ENCODE assay signal across 29 cellular contexts in the genomic region with DNA sequence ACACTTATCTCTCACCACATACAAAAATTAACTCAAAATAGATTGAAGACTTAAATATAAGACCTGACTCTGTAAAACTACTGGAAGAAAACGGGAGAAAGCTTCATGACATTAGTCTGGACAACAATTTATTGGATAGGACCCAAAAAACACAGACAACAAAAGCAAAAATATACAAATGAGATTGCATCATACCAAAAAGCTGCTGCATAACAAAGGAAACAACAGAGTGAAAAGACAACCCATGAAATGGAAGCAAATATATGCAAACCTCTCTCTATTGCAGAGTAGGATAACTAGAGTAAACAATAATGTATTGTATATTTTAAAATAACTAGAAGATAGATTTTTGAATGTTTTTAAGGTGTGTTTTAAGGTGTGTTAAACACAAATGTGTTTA. TPM values are rescaled to one million over a fixed set of nuclear protein-coding genes. Genes with fewer than 3 reads are reported as not detected.
DNase-seq lines count a peak whose midpoint lies in the region; ATAC-seq, FAIRE-seq and TF ChIP-seq lines count a peak whose summit lies in the region.
"Had no signal": no experiment of that assay in that cellular context is flagged by ENCODE, and none has a peak within 500 bp of the region (broad histone marks: within the 10 kb centered on the region; RNA-seq: fewer than 3 reads in every experiment).

No MANE protein-coding gene starts in this region.

- H3K79me1 ChIP-seq in IMR-90 (ENCODE audit: low read depth in 1 of 2, low read length in 2 of 2), result no peaks in the 10 kb centered on the region
- H3K79me1 ChIP-seq in H1 (ENCODE audit: low read depth, low read length), result no peaks in the 10 kb centered on the region

- H3K27ac Mint-ChIP-seq in GM23338, result peak overlapping the region; percentile 51
- H3K27ac Mint-ChIP-seq: CD14-positive monocyte; CD4-positive, alpha-beta memory T cell; CD4-positive, CD25-positive, alpha-beta regulatory T cell; CD8-positive, alpha-beta memory T cell had no signal

- TF ChIP-seq CTCF in GM23338 (conservative IDR thresholded peaks at IDR 0.05; ENCODE audit: low read depth in 2 of 2) (no peak), IMR-90 (conservative IDR thresholded peaks at IDR 0.05; ENCODE audit: low read depth, low read length) (no peak), H1 (IDR thresholded peaks at IDR 0.05; ENCODE audit: control extremely low read depth in 1 of 3, insufficient read depth in 1 of 3, low read depth in 1 of 3, low read length in 3 of 3) (no peak)

- H4K91ac ChIP-seq in IMR-90 (ENCODE audit: insufficient read depth, low read depth, low read length) (no peak overlapping the region), H1 (replicated peaks; ENCODE audit: insufficient read length, low read length) (no peak overlapping the region)

- H4K20me1 ChIP-seq in GM23338 (replicated peaks; ENCODE audit: insufficient read depth) (no peaks in the 10 kb centered on the region), IMR-90 (ENCODE audit: insufficient read depth, low read length) (no peaks in the 10 kb centered on the region), H1 (replicated peaks in 1 of 2; ENCODE audit: control insufficient read depth in 1 of 2, insufficient read depth in 2 of 2, low read length in 2 of 2) (no peaks in the 10 kb centered on the region)
- H4K20me1 ChIP-seq: BLaER1 had no signal

- no peaks in the 10 kb centered on the region for H3F3A ChIP-seq in GM23338 (replicated peaks; ENCODE audit: low read depth)

- H3K36me3 ChIP-seq in GM23338 (ENCODE audit: insufficient read depth) (no peaks in the 10 kb centered on the region), IMR-90 (ENCODE audit: control insufficient read depth, insufficient read depth, low read length) (no peaks in the 10 kb centered on the region), H1 (ENCODE audit: control insufficient read depth in 2 of 4, insufficient read depth in 4 of 4, low read length in 3 of 4) (no peaks in the 10 kb centered on the region)
- H3K36me3 ChIP-seq: BE2C, BLaER1 had no signal

- no peak overlapping the region for H3K23ac ChIP-seq in IMR-90 (ENCODE audit: low read depth, low read length)
- no peak overlapping the region for H3K23ac ChIP-seq in H1 (ENCODE audit: insufficient read length)

- no peak overlapping the region for H3K4me2 ChIP-seq in GM23338
- H3K4me2 ChIP-seq in IMR-90 (ENCODE audit: low read depth, low read length), result no peak overlapping the region
- no peak overlapping the region for H3K4me2 ChIP-seq in H1 (ENCODE audit: insufficient read depth in 1 of 2, low read depth in 2 of 2, low read length in 2 of 2)
- H3K4me2 ChIP-seq: BLaER1 had no signal

- H3K9ac ChIP-seq in IMR-90 (ENCODE audit: low read depth, low read length), result no peak overlapping the region
- no peak overlapping the region for H3K9ac ChIP-seq in H1 (replicated peaks in 1 of 4; ENCODE audit: extremely low read depth in 1 of 4, low read depth in 3 of 4, low read length in 3 of 4)
- H3K9ac ChIP-seq: BLaER1 had no signal

- H2BK20ac ChIP-seq in IMR-90 (ENCODE audit: low read depth, low read length) (no peak overlapping the region), H1 (ENCODE audit: low read length) (no peak overlapping the region)

- no peaks in the 10 kb centered on the region for H3K9me1 ChIP-seq in IMR-90 (ENCODE audit: insufficient read depth, low read length)

- H3K4me1 Mint-ChIP-seq in GM23338, result peaks cover 3% of the 10 kb centered on the region; the same call in 2 of the 3 replicates
- H3K4me1 Mint-ChIP-seq: CD14-positive monocyte; CD4-positive, alpha-beta memory T cell; CD4-positive, CD25-positive, alpha-beta regulatory T cell; CD8-positive, alpha-beta memory T cell had no signal

- H3K4me3 Mint-ChIP-seq in GM23338, result no peak overlapping the region
- H3K4me3 Mint-ChIP-seq: CD14-positive monocyte; CD4-positive, alpha-beta memory T cell; CD4-positive, CD25-positive, alpha-beta regulatory T cell; CD8-positive, alpha-beta memory T cell had no signal

- H3K18ac ChIP-seq in IMR-90 (ENCODE audit: low read depth, low read length), result no peak overlapping the region
- H3K18ac ChIP-seq in H1 (ENCODE audit: extremely low read depth, low read length), result no peak overlapping the region

- dilution Hi-C loops in IMR-90 (cut with HindIII; ENCODE audit: low sequenced_read_pairs, unreplicated experiment), result no loop called here

- no peak overlapping the region for H3K4ac ChIP-seq in IMR-90 (ENCODE audit: low read depth, low read length)
- H3K4ac ChIP-seq in H1 (replicated peaks; ENCODE audit: insufficient read length, low read depth, low read length), result no peak overlapping the region

- H3K27ac ChIP-seq in GM23338 (ENCODE audit: low read depth) (no peak overlapping the region), IMR-90 (ENCODE audit: insufficient read depth, low read length) (no peak overlapping the region), H1 (ENCODE audit: low read depth, low read length) (no peak overlapping the region)
- H3K27ac ChIP-seq: BLaER1 had no signal

- H3K36me3 Mint-ChIP-seq in GM23338 (ENCODE audit: low read depth), result no peaks in the 10 kb centered on the region; the same call in 2 of the 3 replicates
- H3K36me3 Mint-ChIP-seq: CD14-positive monocyte; CD4-positive, alpha-beta memory T cell; CD4-positive, CD25-positive, alpha-beta regulatory T cell; CD8-positive, alpha-beta memory T cell had no signal

- CTCF ChIA-PET in IMR-90 (lab: Yijun Ruan, JAX) (no interaction called here), H1 (lab: Charles Lee; ENCODE audit: partially characterized antibody) (interaction anchor here (0.6 kb wide), 1 partner anchor 60 kb away, joined by 4 read pairs; no protein-coding TSS in a partner anchor)

- H3K9me3 ChIP-seq in IMR-90 (ENCODE audit: control insufficient read depth, insufficient read depth, low read length) (no peaks in the 10 kb centered on the region), H1 (ENCODE audit: insufficient read depth in 2 of 2, low read depth in 1 of 2, low read length in 1 of 2) (no peaks in the 10 kb centered on the region)
- H3K9me3 ChIP-seq: BE2C had no signal

- H4K5ac ChIP-seq in IMR-90 (ENCODE audit: low read depth, low read length) (no peak overlapping the region), H1 (ENCODE audit: insufficient read length, low read depth, low read length) (no peak overlapping the region)

- in situ Hi-C loops in IMR-90 (cut with MboI; ENCODE audit: low sequenced_read_pairs), result no loop called here

- ATAC-seq in GM23338, result no peak
- ATAC-seq in IMR-90 (ENCODE audit: low read depth), result no peak
- ATAC-seq: GM12878 had no signal

- no peak for TF ChIP-seq POLR2A in IMR-90 (IDR thresholded peaks at IDR 0.05; ENCODE audit: low read depth, low read length)
- TF ChIP-seq POLR2A in H1 (IDR thresholded peaks at IDR 0.05; ENCODE audit: control extremely low read depth in 1 of 2, low read depth in 2 of 2, low read length in 2 of 2), result no peak

- no peaks in the 10 kb centered on the region for H3K9me2 ChIP-seq in GM23338 (ENCODE audit: insufficient read depth)

- no peak overlapping the region for H2BK12ac ChIP-seq in H1 (ENCODE audit: low read depth, low read length)

- H2BK120ac ChIP-seq in IMR-90 (ENCODE audit: low read depth, low read length) (no peak overlapping the region), H1 (replicated peaks; ENCODE audit: low read depth, low read length) (no peak overlapping the region)

- TF ChIP-seq EP300 in H1 (IDR thresholded peaks at IDR 0.05; ENCODE audit: borderline replicate concordance in 1 of 2, low read depth in 2 of 2, low read length in 2 of 2), result no peak

- H4K8ac ChIP-seq in IMR-90 (ENCODE audit: low read depth in 2 of 2, low read length in 2 of 2) (no peak overlapping the region), H1 (ENCODE audit: extremely low read depth, insufficient read depth, low read length) (no peak overlapping the region)

- no peaks in the 10 kb centered on the region for H3K79me2 ChIP-seq in GM23338 (replicated peaks; ENCODE audit: insufficient read depth)
- no peaks in the 10 kb centered on the region for H3K79me2 ChIP-seq in H1 (ENCODE audit: control insufficient read depth in 1 of 2, insufficient read depth in 2 of 2, low read length in 2 of 2)

- no peak overlapping the region for H2BK15ac ChIP-seq in IMR-90 (ENCODE audit: low read depth, low read length)
- H2BK15ac ChIP-seq in H1 (ENCODE audit: low read length), result no peak overlapping the region

- H2AK9ac ChIP-seq in IMR-90 (replicated peaks; ENCODE audit: low read depth, low read length, poor library complexity), result no peak overlapping the region

- WGBS in IMR-90 (ENCODE audit: extremely low coverage in 2 of 2, insufficient read length in 1 of 2), 2 experiments, result no CpG with 5 or more reads among the region's 1 CpG
- 65% methylated on average over 1 of the region's 1 CpG; no CpG with 5 or more reads in 1 of the 2 experiments for WGBS in H1 (ENCODE audit: extremely low coverage in 1 of 2, insufficient coverage in 1 of 2, insufficient read length in 1 of 2, insufficient replicate concordance in 2 of 2, low coverage in 1 of 2, low lambda C conversion rate in 2 of 2, missing lambda C conversion rate in 1 of 2), 2 experiments

- H3K14ac ChIP-seq in IMR-90 (replicated peaks; ENCODE audit: low read depth, low read length) (no peak overlapping the region), H1 (ENCODE audit: insufficient read length) (no peak overlapping the region)

- H3K23me2 ChIP-seq in H1 (ENCODE audit: low read depth, low read length), result no peaks in the 10 kb centered on the region

- H2AK5ac ChIP-seq in IMR-90 (ENCODE audit: low read depth, low read length) (no peak overlapping the region), H1 (ENCODE audit: low read depth, low read length) (no peak overlapping the region)

- H3K27me3 Mint-ChIP-seq in GM23338 (ENCODE audit: insufficient read depth, low read depth, poor library complexity), result peaks cover 5% of the 10 kb centered on the region

- H2BK5ac ChIP-seq in IMR-90 (ENCODE audit: low read depth, low read length, poor library complexity, severe bottlenecking) (no peak overlapping the region), H1 (ENCODE audit: low read depth, low read length) (no peak overlapping the region)

- BruUV-seq in IMR-90 (replicated peaks; lab: Mats Ljungman, UMichigan), result no TSS peak

- POLR2A ChIA-PET in IMR-90 (lab: Charles Lee; ENCODE audit: unreplicated experiment), result no interaction called here
- POLR2A ChIA-PET in H1 (lab: Charles Lee; ENCODE audit: partially characterized antibody), result no interaction called here

- FAIRE-seq in H1 (lab: Jason Lieb, UNC), result no peak
- FAIRE-seq: GM12878, GM12892, GM18507 had no signal

- H3K4me1 ChIP-seq in GM23338 (ENCODE audit: insufficient read depth) (no peaks in the 10 kb centered on the region), IMR-90 (ENCODE audit: control insufficient read depth, insufficient read depth, low read length) (no peaks in the 10 kb centered on the region), H1 (replicated peaks in 1 of 4; ENCODE audit: control insufficient read depth in 3 of 4, insufficient read depth in 4 of 4, low read length in 3 of 4) (no peaks in the 10 kb centered on the region)
- H3K4me1 ChIP-seq: BE2C had no signal

- H3K4me3 ChIP-seq in GM23338 (no peak overlapping the region), IMR-90 (ENCODE audit: insufficient read depth, low read depth, low read length) (no peak overlapping the region), H1 (ENCODE audit: extremely low read depth in 1 of 4, insufficient read depth in 2 of 4, low read depth in 3 of 4, low read length in 4 of 4) (no peak overlapping the region)
- H3K4me3 ChIP-seq: BLaER1, GM12878 had no signal

- peaks cover 6% of the 10 kb centered on the region for H3K9me3 Mint-ChIP-seq in GM23338

- DNase-seq in GM23338 (ENCODE audit: low spot score) (no peak), IMR-90 (no peak), H1 (ENCODE audit: low read depth in 1 of 2, low spot score in 2 of 2) (no peak), cardiac septum (ENCODE audit: low spot score) (no peak), OCI-M1 (lab: John Stamatoyannopoulos, UW) (no peak)
- DNase-seq: 8988T; ACHN; BE2C; C1 segment of cervical spinal cord; CD4-positive, alpha-beta memory T cell; CD4-positive, CD25-positive, alpha-beta regulatory T cell; CD8-positive, alpha-beta memory T cell; COR-L47; DMS 273 treated with DMSO at 0.1 percent for 48 hours; DMS153; DMS53; DMS79; DND-41; EL; GDM1 had no signal

- H2AFZ ChIP-seq in GM23338 (no peak overlapping the region), IMR-90 (replicated peaks; ENCODE audit: low read length, poor library complexity) (no peak overlapping the region), H1 (ENCODE audit: low read length) (no peak overlapping the region)

- intact Hi-C loops in IMR-90 (cut with micrococcal nuclease), result no loop called here
- intact Hi-C loops in cardiac septum (cut with DNase I), result no loop called here

- no peaks in the 10 kb centered on the region for H3K27me3 ChIP-seq in GM23338 (ENCODE audit: insufficient read depth)
- no peaks in the 10 kb centered on the region for H3K27me3 ChIP-seq in IMR-90 (ENCODE audit: control insufficient read depth, insufficient read depth, low read length)
- no peaks in the 10 kb centered on the region for H3K27me3 ChIP-seq in H1 (replicated peaks in 1 of 4; ENCODE audit: control insufficient read depth in 3 of 4, extremely low read depth in 1 of 4, insufficient read depth in 3 of 4, low read length in 3 of 4)
- H3K27me3 ChIP-seq: BE2C, BLaER1 had no signal

- TF ChIP-seq RAD21 in IMR-90 (IDR thresholded peaks at IDR 0.05; ENCODE audit: low read length) (no peak), H1 (IDR thresholded peaks at IDR 0.05 in 1 of 2, conservative IDR thresholded peaks at IDR 0.05 in 1 of 2; ENCODE audit: low read depth in 2 of 2, low read length in 2 of 2) (no peak)

- no peak overlapping the region for H3K56ac ChIP-seq in IMR-90 (ENCODE audit: extremely low read depth, insufficient read depth, low read length)
- H3K56ac ChIP-seq in H1 (replicated peaks; ENCODE audit: insufficient read length, low read depth, low read length), result no peak overlapping the region

RNA-seq across cellular contexts. Expression of gene MRGPRX2, which starts 11.2 kb away (rescaled TPM):
- not detected in 2 replicates for total RNA-seq in GM23338 (2014; rRNA removed; shearing (Covaris generic))
- polyA plus RNA-seq in GM23338 (2016; fragmentation: Nextera tagmentation; extraction: Ambion mirVana) (not detected in 2 replicates), IMR-90 (2012; rRNA removed) (not detected in 2 replicates), H1 (2011; rRNA removed) (not detected in 2 replicates)
- total RNA-seq in IMR-90 (2012; rRNA removed) (not detected in 2 replicates), cardiac septum (not detected)
- not detected in 2 replicates for polyA plus RNA-seq in IMR-90 (2012; cell fraction: cytosol; rRNA removed)
- polyA plus RNA-seq in IMR-90 (2012; cell fraction: nucleus; rRNA removed; ENCODE audit: low replicate concordance), result not detected in 2 replicates
- not detected in 2 replicates for total RNA-seq in H1 (2021; fragmentation: NEBNext Ultra II Directional; extraction: Animal tissue kit (Norgen Biotek cat#: 25700))
- polyA plus RNA-seq in H1 (2011; cell fraction: cytosol; rRNA removed), result not detected
- polyA plus RNA-seq in H1 (2011; cell fraction: nucleus; rRNA removed), result not detected
- not detected in 4 replicates for polyA plus RNA-seq in H1 (2012, experiment 1 of 2)
- polyA plus RNA-seq in H1 (2012, experiment 2 of 2), result not detected
- polyA plus RNA-seq in H1 (2013, experiment 1 of 2), result not detected
- polyA plus RNA-seq in H1 (2013, experiment 2 of 2), result not detected
- not detected in 2 replicates for polyA minus RNA-seq in H1 (2011; rRNA and poly(A)+ RNA removed)
- not detected for polyA minus RNA-seq in H1 (2011; cell fraction: cytosol; rRNA and poly(A)+ RNA removed)
- not detected for polyA minus RNA-seq in H1 (2011; cell fraction: nucleus; rRNA and poly(A)+ RNA removed)
- total RNA-seq: A673; CD4-positive, alpha-beta memory T cell; CD4-positive, CD25-positive, alpha-beta regulatory T cell; CD8-positive, alpha-beta memory T cell; Daoy; G401 had no signal
- polyA plus RNA-seq: AG04450; CD14-positive monocyte; CD4-positive, alpha-beta memory T cell; CD4-positive, CD25-positive, alpha-beta regulatory T cell; CD8-positive, alpha-beta memory T cell had no signal
